Comparison of ENCODE assay signal across 8 cellular contexts in genomic region chr3:90182291-90182976, GRCh38.
DNase-seq lines count a peak whose midpoint lies in the region; ATAC-seq and TF ChIP-seq lines count a peak whose summit lies in the region.
"Not testable (repeated sequence)": the region's sequence is repeated elsewhere in the genome, so short reads cannot be mapped to it uniquely, and the experiment has no call there.

No MANE protein-coding gene starts in this region.

- not testable (repeated sequence) for H3K27ac ChIP-seq in DND-41 (ENCODE audit: low read length); fibroblast of lung (ENCODE audit: insufficient read depth, low read length); lower lobe of right lung; subcutaneous abdominal adipose tissue (ENCODE audit: low read depth, low read length)

- ATAC-seq in DND-41 (ENCODE audit: insufficient read depth, low read depth) (peak; percentile 78), GM21515 (IDR thresholded peaks at IDR 0.05; ENCODE audit: unreplicated experiment) (peak; percentile 83), HG03432 (IDR thresholded peaks at IDR 0.05; ENCODE audit: unreplicated experiment) (peak; percentile 94), WTC11 (peak; percentile 88), lower lobe of right lung (peak; percentile 78 to 85)

- H3K4me2 ChIP-seq in DND-41 (ENCODE audit: insufficient read depth, low read length), result not testable (repeated sequence)
- peak overlapping the region; percentile 48 for H3K4me2 ChIP-seq in fibroblast of lung (ENCODE audit: extremely low read depth, insufficient read depth, low read length)

- POLR2A ChIA-PET in WTC11 (lab: Charles Lee), result not testable (repeated sequence)

- H3K9me3 Mint-ChIP-seq in WTC11, result not testable (repeated sequence)

- DNase-seq in DND-41, lower lobe of right lung: not testable (repeated sequence)
- DNase-seq in NCI-H526 treated with DMSO at 0.1 percent for 48 hours (lab: John Stamatoyannopoulos, UW), result peak; percentile 4
- peak; percentile 38 for DNase-seq in WTC11 (ENCODE audit: low spot score)
- DNase-seq in fibroblast of lung (ENCODE audit: low read depth in 2 of 2), result peak; percentile 16 to 70

- not testable (repeated sequence) for H3K27me3 Mint-ChIP-seq in WTC11 (ENCODE audit: low read depth)

- not testable (repeated sequence) for H3K27ac Mint-ChIP-seq in WTC11

- TF ChIP-seq CTCF in DND-41 (IDR thresholded peaks at IDR 0.05; ENCODE audit: borderline replicate concordance, extremely low read depth, low read length, poor library complexity, severe bottlenecking) (peak; percentile 60), WTC11 (IDR thresholded peaks at IDR 0.05) (peak; percentile 36), fibroblast of lung (conservative IDR thresholded peaks at IDR 0.05 in 1 of 2, IDR thresholded peaks at IDR 0.05 in 1 of 2; ENCODE audit: low read depth in 1 of 2, low read length in 2 of 2) (peak; percentile 25 to 36), lower lobe of right lung (IDR thresholded peaks at IDR 0.05) (peak; percentile 39)

- intact Hi-C loops in lower lobe of right lung (cut with DNase I), result not testable (repeated sequence)

- H3K4me3 ChIP-seq in DND-41 (ENCODE audit: low read depth in 1 of 2, low read length in 2 of 2), result not testable (repeated sequence)
- peak overlapping the region in 2 of 4 experiments; percentile 40 to 44 for H3K4me3 ChIP-seq in fibroblast of lung (replicated peaks in 1 of 4; ENCODE audit: control extremely low read depth in 1 of 4, insufficient read depth in 1 of 4, low read depth in 3 of 4, low read length in 4 of 4)
- peak overlapping the region; percentile 29 for H3K4me3 ChIP-seq in lower lobe of right lung
- peak overlapping the region; percentile 22 to 60 (median 55) for H3K4me3 ChIP-seq in subcutaneous abdominal adipose tissue (ENCODE audit: low read depth in 1 of 5, low read length in 5 of 5)

- H3K9me3 ChIP-seq in DND-41 (ENCODE audit: insufficient read depth, low read length, severe bottlenecking); fibroblast of lung (ENCODE audit: control insufficient read depth, insufficient read depth, low read depth, low read length); lower lobe of right lung; subcutaneous abdominal adipose tissue (ENCODE audit: control insufficient read depth in 5 of 5, low read length in 5 of 5): not testable (repeated sequence)

- not testable (repeated sequence) for H3K36me3 Mint-ChIP-seq in WTC11

- CTCF ChIA-PET in WTC11 (lab: Charles Lee), result interaction anchor here (0.7 kb wide), 1 partner anchor 91 kb away, joined by 3 read pairs; no protein-coding TSS in a partner anchor

- H3K9ac ChIP-seq in DND-41 (ENCODE audit: low read depth, low read length); fibroblast of lung (ENCODE audit: insufficient read depth, low read length); subcutaneous abdominal adipose tissue (ENCODE audit: low read length in 5 of 5): not testable (repeated sequence)

- H3K36me3 ChIP-seq in DND-41 (ENCODE audit: insufficient read depth, low read length); fibroblast of lung (ENCODE audit: control insufficient read depth, insufficient read depth, low read length); lower lobe of right lung; subcutaneous abdominal adipose tissue (ENCODE audit: control insufficient read depth in 5 of 5, insufficient read depth in 5 of 5, low read length in 5 of 5): not testable (repeated sequence)

- not testable (repeated sequence) for H3K27me3 ChIP-seq in DND-41 (ENCODE audit: insufficient read depth, low read length, poor library complexity); fibroblast of lung (ENCODE audit: control insufficient read depth, insufficient read depth, low read length); lower lobe of right lung (ENCODE audit: low read depth); subcutaneous abdominal adipose tissue (ENCODE audit: control insufficient read depth in 5 of 5, insufficient read depth in 4 of 5, low read length in 5 of 5)

- not testable (repeated sequence) for H3K4me1 ChIP-seq in DND-41 (ENCODE audit: insufficient read depth, low read length); fibroblast of lung (ENCODE audit: control insufficient read depth, extremely low read depth, insufficient read depth, low read length); lower lobe of right lung; subcutaneous abdominal adipose tissue (ENCODE audit: control insufficient read depth in 5 of 5, insufficient read depth in 5 of 5, low read length in 5 of 5)

- H4K20me1 ChIP-seq in DND-41 (ENCODE audit: insufficient read depth, low read length); fibroblast of lung (ENCODE audit: control insufficient read depth, extremely low read depth, insufficient read depth, low read length): not testable (repeated sequence)

- H3K4me3 Mint-ChIP-seq in WTC11, result peak overlapping the region; percentile 68

- H2AFZ ChIP-seq in DND-41 (ENCODE audit: low read depth, low read length) (peak overlapping the region; percentile 38; the same call in 1 of the 2 replicates), fibroblast of lung (ENCODE audit: low read length) (peak overlapping the region; percentile 81)

- H3K79me2 ChIP-seq in DND-41 (ENCODE audit: insufficient read depth, low read length); fibroblast of lung (ENCODE audit: control insufficient read depth, insufficient read depth, low read length): not testable (repeated sequence)

- not testable (repeated sequence) for H3K4me1 Mint-ChIP-seq in WTC11
